Comparison of ENCODE assay signal across 14 cellular contexts in the genomic region with DNA sequence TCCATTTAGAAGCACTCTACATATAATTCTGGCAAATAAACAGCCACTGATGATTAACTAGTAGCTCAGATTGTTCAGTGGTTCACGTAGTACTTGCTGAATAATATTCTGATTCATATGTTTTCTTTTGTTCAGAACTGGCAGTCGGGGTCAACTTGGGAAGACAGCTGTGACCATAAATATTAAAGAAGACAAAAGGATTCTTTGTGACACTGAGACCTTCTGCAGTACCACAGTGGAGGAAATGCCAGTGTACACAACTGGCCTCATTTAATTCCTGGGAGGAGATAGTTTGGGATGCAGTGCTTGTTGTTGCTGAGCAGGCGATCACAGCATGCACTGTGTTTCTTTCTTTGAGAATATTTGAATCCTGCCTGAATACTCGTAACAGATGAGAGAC. TPM values are rescaled to one million over a fixed set of nuclear protein-coding genes. Genes with fewer than 3 reads are reported as not detected.
DNase-seq lines count a peak whose midpoint lies in the region; ATAC-seq and TF ChIP-seq lines count a peak whose summit lies in the region.
"Had no signal": no experiment of that assay in that cellular context is flagged by ENCODE, and none has a peak within 500 bp of the region (broad histone marks: within the 10 kb centered on the region; RNA-seq: fewer than 3 reads in every experiment).

No MANE protein-coding gene starts in this region.

- DNase-seq in C1 segment of cervical spinal cord (lab: John Stamatoyannopoulos, UW), result peak in 10 of 14 donors; percentile 7 to 32 (median 16)
- DNase-seq in RPMI7951 (ENCODE audit: low read depth), result peak; percentile 63
- peak; percentile 21 to 78 for DNase-seq in fibroblast of lung (ENCODE audit: low read depth in 2 of 2)
- DNase-seq in occipital lobe (lab: John Stamatoyannopoulos, UW), result peak; percentile 32
- DNase-seq in neuronal stem cell (ENCODE audit: low spot score), result no peak
- no peak for DNase-seq in body of pancreas
- DNase-seq in endothelial cell (ENCODE audit: low spot score), result no peak
- no peak for DNase-seq in HEK293T (ENCODE audit: extremely low spot score)
- DNase-seq: activated CD4-positive, alpha-beta T cell treated with anti-CD3 and anti-CD28 coated beads for 36 hours; colonic mucosa; lower lobe of right lung had no signal

- no peaks in the 10 kb centered on the region for H3K4me1 ChIP-seq in fibroblast of lung (ENCODE audit: control insufficient read depth, extremely low read depth, insufficient read depth, low read length)
- H3K4me1 ChIP-seq in neuronal stem cell (ENCODE audit: control insufficient read depth in 2 of 2, insufficient read depth in 1 of 2, low read depth in 1 of 2, low read length in 2 of 2), result peaks cover 0 to under 1% of the 10 kb centered on the region in 2 donors
- H3K4me1 ChIP-seq in body of pancreas, result no peaks in the 10 kb centered on the region
- H3K4me1 ChIP-seq: colonic mucosa, lower lobe of right lung had no signal

- H3K36me3 ChIP-seq in fibroblast of lung (ENCODE audit: control insufficient read depth, insufficient read depth, low read length) (no peaks in the 10 kb centered on the region), neuronal stem cell (replicated peaks in 1 of 2; ENCODE audit: control insufficient read depth in 2 of 2, insufficient read depth in 2 of 2, low read length in 2 of 2) (peaks cover 4 to 59% of the 10 kb centered on the region in 2 donors), body of pancreas (replicated peaks in 1 of 2; ENCODE audit: insufficient read depth in 1 of 2, low read depth in 2 of 2) (peaks cover 0 to 4% of the 10 kb centered on the region in 2 donors)
- H3K36me3 ChIP-seq: colonic mucosa had no signal

- intact Hi-C loops in body of pancreas (cut with DNase I), result no loop called here

- H2BK5ac ChIP-seq in neuronal stem cell (ENCODE audit: low read length), result no peak overlapping the region

- H2AK5ac ChIP-seq in neuronal stem cell (ENCODE audit: low read depth, low read length), result no peak overlapping the region

- no peak overlapping the region for H4K91ac ChIP-seq in neuronal stem cell (ENCODE audit: low read depth, low read length, poor library complexity)

- H3K79me1 ChIP-seq in neuronal stem cell (ENCODE audit: low read depth, low read length), result peaks cover 3% of the 10 kb centered on the region

- H3K4me3 Mint-ChIP-seq in endothelial cell (ENCODE audit: unreplicated experiment), result no peak overlapping the region
- H3K4me3 Mint-ChIP-seq: activated CD4-positive, alpha-beta T cell treated with anti-CD3 and anti-CD28 coated beads for 36 hours; activated T-helper 17 cell treated with anti-CD3 and anti-CD28 coated beads, Interleukin-2, amount 50 U/mL, for 72 hours; B cell had no signal

- H3K14ac ChIP-seq in neuronal stem cell (ENCODE audit: low read length), result no peak overlapping the region

- H3K4me3 ChIP-seq in fibroblast of lung (replicated peaks in 1 of 4; ENCODE audit: control extremely low read depth in 1 of 4, insufficient read depth in 1 of 4, low read depth in 3 of 4, low read length in 4 of 4), result no peak overlapping the region
- no peak overlapping the region for H3K4me3 ChIP-seq in neuronal stem cell (ENCODE audit: low read length in 2 of 2)
- no peak overlapping the region for H3K4me3 ChIP-seq in body of pancreas
- H3K4me3 ChIP-seq: colonic mucosa, lower lobe of right lung, skin epidermis had no signal

- no peak for ATAC-seq in body of pancreas
- ATAC-seq: activated CD4-positive, alpha-beta T cell treated with anti-CD3 and anti-CD28 coated beads for 36 hours; activated T-helper 17 cell treated with anti-CD3 and anti-CD28 coated beads, Interleukin-2, amount 50 U/mL, for 72 hours; lower lobe of right lung had no signal

- H2BK12ac ChIP-seq in neuronal stem cell (ENCODE audit: low read length), result no peak overlapping the region

- CTCF ChIA-PET in HEK293T (lab: Yijun Ruan, JAX), result no interaction called here

- H3K9ac ChIP-seq in fibroblast of lung (ENCODE audit: insufficient read depth, low read length) (no peak overlapping the region), neuronal stem cell (ENCODE audit: low read depth, low read length, poor library complexity) (no peak overlapping the region)

- no peak overlapping the region for H3K27ac Mint-ChIP-seq in endothelial cell (ENCODE audit: unreplicated experiment)
- H3K27ac Mint-ChIP-seq: activated CD4-positive, alpha-beta T cell treated with anti-CD3 and anti-CD28 coated beads for 36 hours; activated T-helper 17 cell treated with anti-CD3 and anti-CD28 coated beads, Interleukin-2, amount 50 U/mL, for 72 hours; B cell had no signal

- H3K27me3 Mint-ChIP-seq in endothelial cell (ENCODE audit: unreplicated experiment), result no peaks in the 10 kb centered on the region
- H3K27me3 Mint-ChIP-seq: activated CD4-positive, alpha-beta T cell treated with anti-CD3 and anti-CD28 coated beads for 36 hours; activated T-helper 17 cell treated with anti-CD3 and anti-CD28 coated beads, Interleukin-2, amount 50 U/mL, for 72 hours; B cell had no signal

- no peak overlapping the region for H4K8ac ChIP-seq in neuronal stem cell (ENCODE audit: low read depth, low read length)

- no peak overlapping the region for H3K4ac ChIP-seq in neuronal stem cell (ENCODE audit: low read length)

- peaks cover 26% of the 10 kb centered on the region for H3K36me3 Mint-ChIP-seq in endothelial cell (ENCODE audit: low read depth, unreplicated experiment)

- no peak overlapping the region for H3K23ac ChIP-seq in neuronal stem cell (ENCODE audit: low read depth, low read length, poor library complexity)

- H2AFZ ChIP-seq in fibroblast of lung (ENCODE audit: low read length) (no peak overlapping the region), neuronal stem cell (ENCODE audit: low read length) (no peak overlapping the region)

- H3K4me2 ChIP-seq in fibroblast of lung (ENCODE audit: extremely low read depth, insufficient read depth, low read length) (no peak overlapping the region), neuronal stem cell (ENCODE audit: insufficient read depth, low read length, poor library complexity, severe bottlenecking) (no peak overlapping the region)

- no peak overlapping the region for H2BK15ac ChIP-seq in neuronal stem cell (ENCODE audit: low read length)

- no CpG with 5 or more reads among the region's 4 CpGs for whole genome bisulfite sequencing in neuronal stem cell (ENCODE audit: extremely low coverage in 2 of 2, insufficient read length in 2 of 2, insufficient replicate concordance in 1 of 2), 2 donors
- WGBS in body of pancreas, 2 donors, result 78 to 81% methylated on average over 4 of the region's 4 CpGs

- no peaks in the 10 kb centered on the region for H3K27me3 ChIP-seq in fibroblast of lung (ENCODE audit: control insufficient read depth, insufficient read depth, low read length)
- H3K27me3 ChIP-seq in neuronal stem cell (ENCODE audit: control insufficient read depth in 3 of 3, insufficient read depth in 3 of 3, low read depth in 1 of 3, low read length in 3 of 3), result no peaks in the 10 kb centered on the region
- H3K27me3 ChIP-seq in body of pancreas, result no peaks in the 10 kb centered on the region
- H3K27me3 ChIP-seq: colonic mucosa had no signal

- H3K9me3 ChIP-seq in fibroblast of lung (ENCODE audit: control insufficient read depth, insufficient read depth, low read depth, low read length), result no peaks in the 10 kb centered on the region
- peaks cover 2 to 5% of the 10 kb centered on the region in 2 donors for H3K9me3 ChIP-seq in neuronal stem cell (replicated peaks in 1 of 2; ENCODE audit: control insufficient read depth in 2 of 2, insufficient read depth in 1 of 2, low read depth in 1 of 2, low read length in 2 of 2)
- no peaks in the 10 kb centered on the region for H3K9me3 ChIP-seq in body of pancreas
- H3K9me3 ChIP-seq: colonic mucosa, lower lobe of right lung had no signal

- no peak overlapping the region for H2BK120ac ChIP-seq in neuronal stem cell (ENCODE audit: low read depth, low read length)

- H3K4me1 Mint-ChIP-seq in endothelial cell (ENCODE audit: unreplicated experiment), result no peaks in the 10 kb centered on the region
- H3K4me1 Mint-ChIP-seq: activated CD4-positive, alpha-beta T cell treated with anti-CD3 and anti-CD28 coated beads for 36 hours; activated T-helper 17 cell treated with anti-CD3 and anti-CD28 coated beads, Interleukin-2, amount 50 U/mL, for 72 hours; B cell had no signal

- H3K9me3 Mint-ChIP-seq in endothelial cell (ENCODE audit: unreplicated experiment), result no peaks in the 10 kb centered on the region
- H3K9me3 Mint-ChIP-seq: activated T-helper 17 cell treated with anti-CD3 and anti-CD28 coated beads, Interleukin-2, amount 50 U/mL, for 72 hours had no signal

- POLR2A ChIA-PET in HEK293T (lab: Yijun Ruan, JAX), result no interaction called here

- H3K18ac ChIP-seq in neuronal stem cell (ENCODE audit: low read length), result no peak overlapping the region

- no peak overlapping the region for H3K27ac ChIP-seq in fibroblast of lung (ENCODE audit: insufficient read depth, low read length)
- H3K27ac ChIP-seq in neuronal stem cell (replicated peaks; ENCODE audit: low read length), result no peak overlapping the region
- H3K27ac ChIP-seq in body of pancreas, result no peak overlapping the region
- H3K27ac ChIP-seq: colonic mucosa, lower lobe of right lung, skin epidermis had no signal

- TF ChIP-seq POLR2A in body of pancreas (IDR thresholded peaks at IDR 0.05), result no peak

- H4K20me1 ChIP-seq in fibroblast of lung (ENCODE audit: control insufficient read depth, extremely low read depth, insufficient read depth, low read length), result no peaks in the 10 kb centered on the region

- TF ChIP-seq CTCF in fibroblast of lung (conservative IDR thresholded peaks at IDR 0.05 in 1 of 2, IDR thresholded peaks at IDR 0.05 in 1 of 2; ENCODE audit: low read depth in 1 of 2, low read length in 2 of 2) (no peak), body of pancreas (IDR thresholded peaks at IDR 0.05) (no peak), endothelial cell (IDR thresholded peaks at IDR 0.05; ENCODE audit: unreplicated experiment) (no peak)

- no peaks in the 10 kb centered on the region for H3K79me2 ChIP-seq in fibroblast of lung (ENCODE audit: control insufficient read depth, insufficient read depth, low read length)

TF ChIP-seq in HEK293T, 16 proteins besides CTCF, POLR2A, EP300 and RAD21:
- TF ChIP-seq SP1 (IDR thresholded peaks at IDR 0.05) (no peak), TARDBP (IDR thresholded peaks at IDR 0.05) (no peak), FOXM1 (IDR thresholded peaks at IDR 0.05; ENCODE audit: borderline replicate concordance) (no peak), CTBP1 (IDR thresholded peaks at IDR 0.05; ENCODE audit: borderline replicate concordance) (no peak)

RNA-seq across cellular contexts. Expression of a gene that starts 26.6 kb away (rescaled TPM):
- 0.24 TPM in 1 of 2 replicates, not detected in the other for total RNA-seq in RPMI7951 (2014; rRNA removed; shearing (Covaris generic))
- total RNA-seq in fibroblast of lung (under 0.01 TPM in 2 replicates), occipital lobe (34.5 TPM), body of pancreas (under 1 TPM in 1 of 2 donors, not detected in 1; 0.26 TPM), endothelial cell (ENCODE audit: unreplicated experiment) (1.8 TPM)
- polyA plus RNA-seq in fibroblast of lung, result 0.05 and 0.08 TPM in 2 replicates
- 0.08 TPM in 1 of 2 replicates, not detected in the other for polyA plus RNA-seq in fibroblast of lung (2012)
- polyA minus RNA-seq in fibroblast of lung (ENCODE audit: low replicate concordance), result not detected in 2 replicates
- polyA plus RNA-seq in neuronal stem cell (2013, experiment 1 of 2), result 2.0 TPM
- 2.0 TPM for polyA plus RNA-seq in neuronal stem cell (2013, experiment 2 of 2)

Comparison
In these comparisons a context has a peak if more than half of its experiments do, and no peak if none do; other contexts are left out.
1. DNase-seq: peak in C1 segment of cervical spinal cord (10 of 14), RPMI7951 (single experiment), fibroblast of lung (2 of 2) and occipital lobe (single experiment); none in neuronal stem cell (single experiment), body of pancreas (0 of 4), endothelial cell (single experiment) and HEK293T (single experiment).
2. RNA of a gene that starts 26.6 kb away (total RNA-seq): 34.5 TPM in occipital lobe (single experiment); 1.8 TPM in endothelial cell (single experiment), 0.26 TPM in body of pancreas, 0.24 TPM in RPMI7951 and under 0.01 TPM in fibroblast of lung; every median in the first group is over 10 times any median in the second.